1 cellular context compared by ENCODE assay signal in the genomic region with DNA sequence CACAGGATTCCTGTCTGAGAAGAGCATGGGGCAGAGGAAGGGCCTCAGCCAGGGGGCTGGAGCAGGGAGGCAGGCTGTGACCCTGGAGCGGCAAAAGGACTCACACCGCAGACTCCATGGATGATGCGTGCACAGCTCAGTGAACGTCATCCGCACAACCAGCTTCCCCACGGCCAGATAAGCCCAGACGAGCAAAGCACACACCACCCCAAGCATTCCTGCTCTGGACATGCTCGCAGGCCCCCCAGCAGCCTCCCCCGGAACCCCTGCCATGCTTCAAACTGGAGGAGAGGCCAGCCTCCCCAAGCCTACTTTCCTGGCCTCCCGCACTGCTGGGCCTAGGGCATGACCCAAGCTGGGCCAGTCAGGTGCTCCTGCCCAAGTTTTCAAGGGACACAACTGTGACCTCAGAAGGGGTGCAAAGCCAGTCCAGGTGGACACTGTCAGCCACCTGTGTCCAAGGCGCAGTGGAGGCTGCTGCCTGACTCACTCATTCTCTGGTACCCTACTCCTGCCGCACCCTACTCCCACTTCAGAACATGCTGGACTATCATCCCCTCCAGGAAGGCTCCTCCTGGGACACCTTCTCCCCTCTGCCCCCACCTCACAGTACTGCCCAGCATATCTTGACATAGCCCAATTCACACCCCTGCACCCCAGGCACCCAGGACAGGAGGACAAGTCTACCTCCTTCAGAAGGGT.
TF ChIP-seq lines count a peak whose summit lies in the region.

No MANE protein-coding gene starts in this region.

TF ChIP-seq in HepG2, 621 proteins besides CTCF, POLR2A, EP300 and RAD21 (continued from another document):
- no peak for TF ChIP-seq MTERF4 (CRISPR knock-in tag; IDR thresholded peaks at IDR 0.05)
- TF ChIP-seq MTA1 (CRISPR knock-in tag; IDR thresholded peaks at IDR 0.05; ENCODE audit: borderline replicate concordance): 0 out of 2 replicates have a peak, but pooled peaks have one; percentile 55
- TF ChIP-seq HNRNPH1 (optimal IDR thresholded peaks at IDR 0.05; ENCODE audit: low read depth, low read length): no peak
- TF ChIP-seq POLR2AphosphoS5 (IDR thresholded peaks at IDR 0.05; ENCODE audit: low read depth, low read length): 0 out of 2 replicates have a peak, but pooled peaks have one; percentile 31
- peak; percentile 66 for TF ChIP-seq HOXA3 (CRISPR knock-in tag; IDR thresholded peaks at IDR 0.05)
- TF ChIP-seq ZNF232 (CRISPR knock-in tag; IDR thresholded peaks at IDR 0.05; ENCODE audit: borderline replicate concordance): 0 out of 2 replicates have a peak, but pooled peaks have one; percentile 44
- TF ChIP-seq ZNF672 (CRISPR knock-in tag; IDR thresholded peaks at IDR 0.05): 0 out of 2 replicates have a peak, but pooled peaks have one; percentile 27
- TF ChIP-seq AKAP8 (CRISPR knock-in tag; IDR thresholded peaks at IDR 0.05): peak; percentile 81
- 0 out of 2 replicates have a peak, but pooled peaks have one; percentile 20 for TF ChIP-seq ZNF839 (CRISPR knock-in tag; IDR thresholded peaks at IDR 0.05; ENCODE audit: borderline replicate concordance)
- TF ChIP-seq ZC3H13 (CRISPR knock-in tag; IDR thresholded peaks at IDR 0.05): peak; percentile 66; the same call in 1 of the 2 replicates
- no peak for TF ChIP-seq ATF7 (IDR thresholded peaks at IDR 0.05)
- TF ChIP-seq ATF7 (CRISPR knock-in tag; IDR thresholded peaks at IDR 0.05): 0 out of 2 replicates have a peak, but pooled peaks have one; percentile 47
- 0 out of 2 replicates have a peak, but pooled peaks have one; percentile 49 for TF ChIP-seq NFKB2 (CRISPR knock-in tag; IDR thresholded peaks at IDR 0.05; ENCODE audit: borderline replicate concordance)
- TF ChIP-seq BRD4 (CRISPR knock-in tag; IDR thresholded peaks at IDR 0.05): peak; percentile 72; the same call in 1 of the 2 replicates
- TF ChIP-seq, protein P1, sequence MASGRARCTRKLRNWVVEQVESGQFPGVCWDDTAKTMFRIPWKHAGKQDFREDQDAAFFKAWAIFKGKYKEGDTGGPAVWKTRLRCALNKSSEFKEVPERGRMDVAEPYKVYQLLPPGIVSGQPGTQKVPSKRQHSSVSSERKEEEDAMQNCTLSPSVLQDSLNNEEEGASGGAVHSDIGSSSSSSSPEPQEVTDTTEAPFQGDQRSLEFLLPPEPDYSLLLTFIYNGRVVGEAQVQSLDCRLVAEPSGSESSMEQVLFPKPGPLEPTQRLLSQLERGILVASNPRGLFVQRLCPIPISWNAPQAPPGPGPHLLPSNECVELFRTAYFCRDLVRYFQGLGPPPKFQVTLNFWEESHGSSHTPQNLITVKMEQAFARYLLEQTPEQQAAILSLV (CRISPR knock-in tag; IDR thresholded peaks at IDR 0.05; ENCODE audit: borderline replicate concordance): no peak
- TF ChIP-seq, protein P2, sequence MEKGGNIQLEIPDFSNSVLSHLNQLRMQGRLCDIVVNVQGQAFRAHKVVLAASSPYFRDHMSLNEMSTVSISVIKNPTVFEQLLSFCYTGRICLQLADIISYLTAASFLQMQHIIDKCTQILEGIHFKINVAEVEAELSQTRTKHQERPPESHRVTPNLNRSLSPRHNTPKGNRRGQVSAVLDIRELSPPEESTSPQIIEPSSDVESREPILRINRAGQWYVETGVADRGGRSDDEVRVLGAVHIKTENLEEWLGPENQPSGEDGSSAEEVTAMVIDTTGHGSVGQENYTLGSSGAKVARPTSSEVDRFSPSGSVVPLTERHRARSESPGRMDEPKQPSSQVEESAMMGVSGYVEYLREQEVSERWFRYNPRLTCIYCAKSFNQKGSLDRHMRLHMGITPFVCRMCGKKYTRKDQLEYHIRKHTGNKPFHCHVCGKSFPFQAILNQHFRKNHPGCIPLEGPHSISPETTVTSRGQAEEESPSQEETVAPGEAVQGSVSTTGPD (CRISPR knock-in tag; IDR thresholded peaks at IDR 0.05): no peak
- no peak for TF ChIP-seq NONO (IDR thresholded peaks at IDR 0.05)
- 0 out of 2 replicates have a peak, but pooled peaks have one; percentile 33 for TF ChIP-seq NONO (CRISPR knock-in tag; conservative IDR thresholded peaks at IDR 0.05)
- TF ChIP-seq, protein P3, sequence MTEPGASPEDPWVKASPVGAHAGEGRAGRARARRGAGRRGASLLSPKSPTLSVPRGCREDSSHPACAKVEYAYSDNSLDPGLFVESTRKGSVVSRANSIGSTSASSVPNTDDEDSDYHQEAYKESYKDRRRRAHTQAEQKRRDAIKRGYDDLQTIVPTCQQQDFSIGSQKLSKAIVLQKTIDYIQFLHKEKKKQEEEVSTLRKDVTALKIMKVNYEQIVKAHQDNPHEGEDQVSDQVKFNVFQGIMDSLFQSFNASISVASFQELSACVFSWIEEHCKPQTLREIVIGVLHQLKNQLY (CRISPR knock-in tag; IDR thresholded peaks at IDR 0.05): no peak
